In genomic region chr18:27605107-27605834, GRCh38 we compare ENCODE assay signal across 8 cellular contexts.
DNase-seq lines count a peak whose midpoint lies in the region; ATAC-seq and TF ChIP-seq lines count a peak whose summit lies in the region.

No MANE protein-coding gene starts in this region.

- no peaks in the 10 kb centered on the region for H3K9me2 ChIP-seq in PC-9 (ENCODE audit: insufficient read depth)

- no peak overlapping the region for H3K27ac Mint-ChIP-seq in activated naive CD8-positive, alpha-beta T cell treated with anti-CD3 and anti-CD28 coated beads, Interleukin-2, amount 50 U/mL, for 24 hours
- no peak overlapping the region for H3K27ac Mint-ChIP-seq in activated naive CD8-positive, alpha-beta T cell treated with anti-CD3 and anti-CD28 coated beads for 36 hours

- no TSS peak for BruUV-seq in PC-9 (replicated peaks; lab: Mats Ljungman, UMichigan)

- intact Hi-C loops in PC-9 (cut with micrococcal nuclease; ENCODE audit: unreplicated experiment), result no loop called here
- intact Hi-C loops in right lobe of liver (cut with DNase I), result loop anchor here (10.0 kb wide), 1 partner anchor 140 kb away; no protein-coding TSS in a partner anchor

- no peaks in the 10 kb centered on the region for H3F3A ChIP-seq in PC-9 (ENCODE audit: insufficient read depth, low read depth)

- no peak for ATAC-seq in activated naive CD8-positive, alpha-beta T cell treated with anti-CD3 and anti-CD28 coated beads, Interleukin-2, amount 50 U/mL, for 24 hours
- ATAC-seq in right lobe of liver, result peak; percentile 96 to 98 (median 98)
- peak; percentile 68 to 85 for ATAC-seq in upper lobe of left lung (ENCODE audit: low FRiP score in 2 of 2)

- TF ChIP-seq POLR2A in right lobe of liver (IDR thresholded peaks at IDR 0.05) (no peak), upper lobe of left lung (IDR thresholded peaks at IDR 0.05) (no peak)

- H3K4me1 Mint-ChIP-seq in activated naive CD8-positive, alpha-beta T cell treated with anti-CD3 and anti-CD28 coated beads, Interleukin-2, amount 50 U/mL, for 24 hours, result no peaks in the 10 kb centered on the region
- H3K4me1 Mint-ChIP-seq in activated naive CD8-positive, alpha-beta T cell treated with anti-CD3 and anti-CD28 coated beads for 36 hours, result no peaks in the 10 kb centered on the region

- WGBS in right lobe of liver (ENCODE audit: insufficient coverage, low coverage, low lambda C conversion rate, missing lambda C conversion rate), result 25% methylated on average over 5 of the region's 5 CpGs
- 25 to 30% methylated on average over 5 of the region's 5 CpGs for WGBS in upper lobe of left lung, 2 donors

- no peaks in the 10 kb centered on the region for H4K20me1 ChIP-seq in PC-9 (ENCODE audit: insufficient read depth)

- H3K4me3 Mint-ChIP-seq in activated naive CD8-positive, alpha-beta T cell treated with anti-CD3 and anti-CD28 coated beads, Interleukin-2, amount 50 U/mL, for 24 hours, result no peak overlapping the region
- no peak overlapping the region for H3K4me3 Mint-ChIP-seq in activated naive CD8-positive, alpha-beta T cell treated with anti-CD3 and anti-CD28 coated beads for 36 hours

- no peaks in the 10 kb centered on the region for H3K36me3 ChIP-seq in HEK293 (ENCODE audit: control insufficient read depth in 2 of 2, insufficient read depth in 1 of 2, low read length in 2 of 2)
- H3K36me3 ChIP-seq in PC-9 (ENCODE audit: low read depth), result no peaks in the 10 kb centered on the region
- no peaks in the 10 kb centered on the region for H3K36me3 ChIP-seq in right lobe of liver
- no peaks in the 10 kb centered on the region for H3K36me3 ChIP-seq in upper lobe of left lung

- POLR2A ChIA-PET in HEK293 (lab: Yijun Ruan, JAX), result interaction anchor here (2.1 kb wide), 1 partner anchor 145 kb away, joined by 8 read pairs; no protein-coding TSS in a partner anchor
- POLR2A ChIA-PET in PC-9 (lab: Charles Lee; ENCODE audit: unreplicated experiment), result interaction anchor here (0.6 kb wide), 1 partner anchor 1063 kb away, joined by 13 read pairs; no protein-coding TSS in a partner anchor

- H3K9me3 Mint-ChIP-seq in activated naive CD8-positive, alpha-beta T cell treated with anti-CD3 and anti-CD28 coated beads, Interleukin-2, amount 50 U/mL, for 24 hours, result peaks cover 4% of the 10 kb centered on the region
- no peaks in the 10 kb centered on the region for H3K9me3 Mint-ChIP-seq in activated naive CD8-positive, alpha-beta T cell treated with anti-CD3 and anti-CD28 coated beads for 36 hours

- H3K4me3 ChIP-seq in HEK293 (ENCODE audit: low read depth, low read length) (no peak overlapping the region), PC-9 (no peak overlapping the region), right lobe of liver (no peak overlapping the region), upper lobe of left lung (no peak overlapping the region)

- H3K79me2 ChIP-seq in PC-9 (ENCODE audit: low read depth), result no peaks in the 10 kb centered on the region

- no peak overlapping the region for H2AFZ ChIP-seq in PC-9

- no peaks in the 10 kb centered on the region for H3K27me3 Mint-ChIP-seq in activated naive CD8-positive, alpha-beta T cell treated with anti-CD3 and anti-CD28 coated beads, Interleukin-2, amount 50 U/mL, for 24 hours
- H3K27me3 Mint-ChIP-seq in activated naive CD8-positive, alpha-beta T cell treated with anti-CD3 and anti-CD28 coated beads for 36 hours, result no peaks in the 10 kb centered on the region

- H3K27me3 ChIP-seq in PC-9 (ENCODE audit: insufficient read depth, low read depth), result no peaks in the 10 kb centered on the region
- no peaks in the 10 kb centered on the region for H3K27me3 ChIP-seq in right lobe of liver
- H3K27me3 ChIP-seq in upper lobe of left lung, result no peaks in the 10 kb centered on the region

- CTCF ChIA-PET in HEK293 (lab: Yijun Ruan, JAX) (interaction anchor here (0.6 to 6.5 kb wide), 43 partner anchors 9 to 1879 kb away, joined by 3 to 89 read pairs (median 4); partner anchors contain the start of gene CDH2), PC-9 (lab: Charles Lee) (no interaction called here)

- no peak overlapping the region for H3K27ac ChIP-seq in HEK293 (ENCODE audit: extremely low read depth, low read depth, low read length)
- no peak overlapping the region for H3K27ac ChIP-seq in PC-9
- H3K27ac ChIP-seq in right lobe of liver, result peak overlapping the region in 1 of 3 donors; percentile 28
- no peak overlapping the region for H3K27ac ChIP-seq in upper lobe of left lung

- TF ChIP-seq EP300 in upper lobe of left lung (IDR thresholded peaks at IDR 0.05), result no peak

- no peak overlapping the region for H3K4me2 ChIP-seq in PC-9

- no peaks in the 10 kb centered on the region for H3K36me3 Mint-ChIP-seq in activated naive CD8-positive, alpha-beta T cell treated with anti-CD3 and anti-CD28 coated beads, Interleukin-2, amount 50 U/mL, for 24 hours (ENCODE audit: low read depth)
- no peaks in the 10 kb centered on the region for H3K36me3 Mint-ChIP-seq in activated naive CD8-positive, alpha-beta T cell treated with anti-CD3 and anti-CD28 coated beads for 36 hours

- TF ChIP-seq CTCF in HEK293 (tag by site-specific recombination; IDR thresholded peaks at IDR 0.05) (peak; percentile 58; the same call in 1 of the 2 replicates), PC-9 (conservative IDR thresholded peaks at IDR 0.05) (peak; percentile 72), right lobe of liver (IDR thresholded peaks at IDR 0.05) (peak; percentile 86 to 89 (median 88)), upper lobe of left lung (IDR thresholded peaks at IDR 0.05) (peak in 5 of 6 experiments; percentile 56 to 72 (median 64))

- DNase-seq in activated naive CD8-positive, alpha-beta T cell treated with anti-CD3 and anti-CD28 coated beads, Interleukin-2, amount 50 U/mL, for 24 hours, result peak; percentile 10
- DNase-seq in activated naive CD8-positive, alpha-beta T cell treated with anti-CD3 and anti-CD28 coated beads for 36 hours, result no peak
- DNase-seq in LoVo (ENCODE audit: low spot score), result peak; percentile 70
- peak in 1 of 2 experiments; percentile 39 for DNase-seq in PC-9
- peak; percentile 30 to 61 for DNase-seq in dermis microvascular lymphatic vessel endothelial cell (ENCODE audit: low read depth in 2 of 2)
- peak in 2 of 3 donors; percentile 35 to 72 for DNase-seq in right lobe of liver
- peak in 1 of 2 donors; percentile 38 for DNase-seq in upper lobe of left lung

- H3K9me3 ChIP-seq in HEK293 (ENCODE audit: control insufficient read depth, insufficient read depth, low read depth, low read length) (no peaks in the 10 kb centered on the region), PC-9 (ENCODE audit: insufficient read depth, low read depth) (no peaks in the 10 kb centered on the region), right lobe of liver (no peaks in the 10 kb centered on the region), upper lobe of left lung (no peaks in the 10 kb centered on the region)

- no peaks in the 10 kb centered on the region for H3K4me1 ChIP-seq in HEK293 (ENCODE audit: control insufficient read depth, insufficient read depth, low read length)
- H3K4me1 ChIP-seq in PC-9 (replicated peaks; ENCODE audit: insufficient read depth), result no peaks in the 10 kb centered on the region
- peaks cover 0 to 10% (median 0%) of the 10 kb centered on the region in 4 donors for H3K4me1 ChIP-seq in right lobe of liver
- no peaks in the 10 kb centered on the region for H3K4me1 ChIP-seq in upper lobe of left lung

TF ChIP-seq in HEK293, 187 proteins besides CTCF, POLR2A, EP300 and RAD21:
- TF ChIP-seq ZNF654 (tag by site-specific recombination; IDR thresholded peaks at IDR 0.05; ENCODE audit: low read depth) (peak; percentile 77), ZSCAN16 (tag by site-specific recombination; IDR thresholded peaks at IDR 0.05) (0 out of 2 replicates have a peak, but pooled peaks have one; percentile 49)
- TF ChIP-seq, protein P1, sequence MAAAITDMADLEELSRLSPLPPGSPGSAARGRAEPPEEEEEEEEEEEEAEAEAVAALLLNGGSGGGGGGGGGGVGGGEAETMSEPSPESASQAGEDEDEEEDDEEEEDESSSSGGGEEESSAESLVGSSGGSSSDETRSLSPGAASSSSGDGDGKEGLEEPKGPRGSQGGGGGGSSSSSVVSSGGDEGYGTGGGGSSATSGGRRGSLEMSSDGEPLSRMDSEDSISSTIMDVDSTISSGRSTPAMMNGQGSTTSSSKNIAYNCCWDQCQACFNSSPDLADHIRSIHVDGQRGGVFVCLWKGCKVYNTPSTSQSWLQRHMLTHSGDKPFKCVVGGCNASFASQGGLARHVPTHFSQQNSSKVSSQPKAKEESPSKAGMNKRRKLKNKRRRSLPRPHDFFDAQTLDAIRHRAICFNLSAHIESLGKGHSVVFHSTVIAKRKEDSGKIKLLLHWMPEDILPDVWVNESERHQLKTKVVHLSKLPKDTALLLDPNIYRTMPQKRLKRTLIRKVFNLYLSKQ (tag by site-specific recombination; IDR thresholded peaks at IDR 0.05; ENCODE audit: borderline replicate concordance), result no peak
